27 cellular contexts compared by ENCODE assay signal in the genomic region with DNA sequence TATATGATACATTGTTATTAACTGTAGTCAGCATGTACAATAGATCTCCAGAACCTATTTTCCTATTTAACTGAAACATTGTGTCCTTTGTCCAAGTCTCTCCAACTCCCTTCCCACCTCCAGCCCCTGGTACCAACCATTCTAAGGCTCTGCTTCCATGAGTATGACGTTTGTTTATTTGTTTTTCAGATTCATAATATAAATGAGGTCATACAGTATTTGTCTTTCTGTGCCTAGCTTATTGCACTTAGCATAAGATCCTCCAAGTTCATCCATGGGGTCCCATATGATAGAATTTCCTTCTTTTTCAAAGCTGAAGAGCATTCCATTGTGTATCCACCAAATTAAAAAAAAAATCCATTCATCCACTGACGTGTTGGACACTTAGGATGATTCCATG. TPM values are rescaled to one million over a fixed set of nuclear protein-coding genes. Genes with fewer than 3 reads are reported as not detected.
"Had no signal": no experiment of that assay in that cellular context is flagged by ENCODE, and none has a peak within 500 bp of the region (broad histone marks: within the 10 kb centered on the region; RNA-seq: fewer than 3 reads in every experiment).

No MANE protein-coding gene starts in this region.

- H3K27ac ChIP-seq: HL-60, RWPE1 had no signal

- H3K9me3 ChIP-seq: MG63, SK-N-SH had no signal

- H3K27me3 Mint-ChIP-seq: T-cell had no signal

- ATAC-seq: Panc1, PC-3, T-cell had no signal

- H3K36me3 Mint-ChIP-seq: T-cell had no signal

- H3K4me3 ChIP-seq: MG63 had no signal

- H3K9me3 Mint-ChIP-seq: T-cell had no signal

- H3K4me1 Mint-ChIP-seq: T-cell had no signal

- H3K4me3 Mint-ChIP-seq: T-cell had no signal

- H3K4me2 ChIP-seq: SK-N-SH had no signal

- H3K36me3 ChIP-seq: MG63 had no signal

- H3K27ac Mint-ChIP-seq: T-cell had no signal

- H3K27me3 ChIP-seq: MG63 had no signal

- H3K9ac ChIP-seq: SK-N-SH had no signal

- DNase-seq: KBM-7, MG63, NCI-H1092, NCI-H1105 treated with DMSO at 0.1 percent for 48 hours, NCI-H1417 treated with DMSO at 0.1 percent for 48 hours, NCI-H146, NCI-H1694 treated with DMSO at 0.1 percent for 48 hours, NCI-H1930, NCI-H2081, NCI-H2107, NCI-H2227 treated with DMSO at 0.1 percent for 48 hours, NCI-H446, NCI-H510A, NCI-H524 treated with DMSO at 0.1 percent for 48 hours, NCI-H69, NCI-H774, PC-3, SHP77, SK-N-SH, SW 1271, T-cell had no signal

RNA-seq across cellular contexts. Expression of gene OTOA, which starts 39.4 kb away (rescaled TPM):
- total RNA-seq: OCI-LY7, PC-3, SK-MEL-5 had no signal

RNA-seq across cellular contexts. Expression of gene IGSF6, which starts 50.7 kb away (rescaled TPM):
- total RNA-seq: LHCN-M2, SK-MEL-5 had no signal
- polyA plus RNA-seq: SK-N-SH had no signal
